In genomic region chr10:108348215-108348614, GRCh38 we compare ENCODE assay signal across 34 cellular contexts.
"Had no signal": no experiment of that assay in that cellular context is flagged by ENCODE, and none has a peak within 500 bp of the region (broad histone marks: within the 10 kb centered on the region; RNA-seq: fewer than 3 reads in every experiment).

No MANE protein-coding gene starts in this region.

- H3K4me1 ChIP-seq: body of pancreas, esophagus squamous epithelium, gastroesophageal sphincter, heart right ventricle had no signal

- H3K4me1 Mint-ChIP-seq: activated CD4-positive, alpha-beta memory T cell treated with anti-CD3 and anti-CD28 coated beads, Interleukin-2, amount 10 ng/mL, durations not matched to agents 7 days and 5 days; activated CD4-positive, alpha-beta T cell treated with anti-CD3 and anti-CD28 coated beads, Interleukin-2, amount 10 ng/mL, durations not matched to agents 7 days and 5 days; activated naive CD4-positive, alpha-beta T cell treated with anti-CD3 and anti-CD28 coated beads, Interleukin-2, amount 10 ng/mL, durations not matched to agents 7 days and 5 days; activated naive CD8-positive, alpha-beta T cell treated with anti-CD3 and anti-CD28 coated beads, Interleukin-2, amount 10 ng/mL, durations not matched to agents 7 days and 5 days had no signal

- H3K27me3 Mint-ChIP-seq: activated CD4-positive, alpha-beta memory T cell treated with anti-CD3 and anti-CD28 coated beads, Interleukin-2, amount 10 ng/mL, durations not matched to agents 7 days and 5 days; activated CD4-positive, alpha-beta T cell treated with anti-CD3 and anti-CD28 coated beads, Interleukin-2, amount 10 ng/mL, durations not matched to agents 7 days and 5 days; activated naive CD4-positive, alpha-beta T cell treated with anti-CD3 and anti-CD28 coated beads, Interleukin-2, amount 10 ng/mL, durations not matched to agents 7 days and 5 days; activated naive CD8-positive, alpha-beta T cell treated with anti-CD3 and anti-CD28 coated beads, Interleukin-2, amount 10 ng/mL, durations not matched to agents 7 days and 5 days; activated T-cell treated with anti-CD3 and anti-CD28 coated beads, Interleukin-2, amount 50 U/mL, for 24 hours had no signal

- H3K36me3 ChIP-seq: esophagus squamous epithelium, gastroesophageal sphincter, heart right ventricle had no signal

- H3K4me3 Mint-ChIP-seq: activated CD4-positive, alpha-beta memory T cell treated with anti-CD3 and anti-CD28 coated beads, Interleukin-2, amount 10 ng/mL, durations not matched to agents 7 days and 5 days; activated CD4-positive, alpha-beta T cell treated with anti-CD3 and anti-CD28 coated beads, Interleukin-2, amount 10 ng/mL, durations not matched to agents 7 days and 5 days; activated naive CD4-positive, alpha-beta T cell treated with anti-CD3 and anti-CD28 coated beads, Interleukin-2, amount 10 ng/mL, durations not matched to agents 7 days and 5 days; activated naive CD8-positive, alpha-beta T cell treated with anti-CD3 and anti-CD28 coated beads, Interleukin-2, amount 10 ng/mL, durations not matched to agents 7 days and 5 days; activated T-cell treated with anti-CD3 and anti-CD28 coated beads, Interleukin-2, amount 50 U/mL, for 24 hours; activated T-cell treated with anti-CD3 and anti-CD28 coated beads, Interleukin-2, amount 50 U/mL, for 72 hours; T-helper 2 cell treated with Interferon-gamma antibody and Interleukin-4, amounts not matched to agents 5 μg/mL and 100 μg/mL, for 36 hours; WTC11 had no signal

- H3K27me3 ChIP-seq: body of pancreas, esophagus squamous epithelium, gastroesophageal sphincter, heart right ventricle, hepatocyte had no signal

- H3K27ac ChIP-seq: body of pancreas, epithelial cell of prostate, esophagus squamous epithelium, gastroesophageal sphincter, heart right ventricle, hepatocyte, VCaP had no signal

- H3K27ac Mint-ChIP-seq: activated CD4-positive, alpha-beta memory T cell treated with anti-CD3 and anti-CD28 coated beads, Interleukin-2, amount 10 ng/mL, durations not matched to agents 7 days and 5 days; activated CD4-positive, alpha-beta T cell treated with anti-CD3 and anti-CD28 coated beads, Interleukin-2, amount 10 ng/mL, durations not matched to agents 7 days and 5 days; activated naive CD4-positive, alpha-beta T cell treated with anti-CD3 and anti-CD28 coated beads, Interleukin-2, amount 10 ng/mL, durations not matched to agents 7 days and 5 days; activated naive CD4-positive, alpha-beta T cell treated with anti-CD3 and anti-CD28 coated beads, Interleukin-2, amount 50 U/mL, for 72 hours; activated naive CD8-positive, alpha-beta T cell treated with anti-CD3 and anti-CD28 coated beads, Interleukin-2, amount 10 ng/mL, durations not matched to agents 7 days and 5 days; activated T-cell treated with anti-CD3 and anti-CD28 coated beads, Interleukin-2, amount 50 U/mL, for 24 hours; activated T-cell treated with anti-CD3 and anti-CD28 coated beads, Interleukin-2, amount 50 U/mL, for 72 hours; T-helper 2 cell treated with Interferon-gamma antibody and Interleukin-4, amounts not matched to agents 5 μg/mL and 100 μg/mL, for 36 hours; WTC11 had no signal

- H3K9me3 ChIP-seq: body of pancreas, esophagus squamous epithelium, gastroesophageal sphincter had no signal

- H3K36me3 Mint-ChIP-seq: activated naive CD4-positive, alpha-beta T cell treated with anti-CD3 and anti-CD28 coated beads, Interleukin-2, amount 10 ng/mL, durations not matched to agents 7 days and 5 days; activated naive CD4-positive, alpha-beta T cell treated with anti-CD3 and anti-CD28 coated beads, Interleukin-2, amount 50 U/mL, for 72 hours; activated naive CD8-positive, alpha-beta T cell treated with anti-CD3 and anti-CD28 coated beads, Interleukin-2, amount 10 ng/mL, durations not matched to agents 7 days and 5 days had no signal

- FAIRE-seq: colon, endometrium, endothelial cell of umbilical vein had no signal

- H3K4me3 ChIP-seq: body of pancreas, esophagus squamous epithelium, gastroesophageal sphincter, heart right ventricle, hepatocyte had no signal

- DNase-seq: activated CD4-positive, alpha-beta memory T cell treated with anti-CD3 and anti-CD28 coated beads, Interleukin-2, amount 10 ng/mL, durations not matched to agents 7 days and 5 days; activated CD4-positive, alpha-beta T cell treated with anti-CD3 and anti-CD28 coated beads for 1 hour; activated CD4-positive, alpha-beta T cell treated with anti-CD3 and anti-CD28 coated beads for 4 hours; activated CD4-positive, alpha-beta T cell treated with anti-CD3 and anti-CD28 coated beads, Interleukin-2, amount 10 ng/mL, durations not matched to agents 7 days and 5 days; activated CD4-positive, alpha-beta T cell treated with anti-CD3 and anti-CD28 coated beads, Interleukin-2, amount 50 U/mL, for 4 hours; activated CD8-positive, alpha-beta memory T cell treated with anti-CD3 and anti-CD28 coated beads, Interleukin-2, amount 50 U/mL, for 48 hours; activated gamma-delta T cell; activated naive CD4-positive, alpha-beta T cell; activated naive CD4-positive, alpha-beta T cell treated with anti-CD3 and anti-CD28 coated beads, Interleukin-2, amount 10 ng/mL, durations not matched to agents 7 days and 5 days; activated naive CD8-positive, alpha-beta T cell treated with anti-CD3 and anti-CD28 coated beads, Interleukin-2, amount 10 ng/mL, durations not matched to agents 7 days and 5 days; activated T-cell treated with anti-CD3 and anti-CD28 coated beads for 4 hours; activated T-cell treated with anti-CD3 and anti-CD28 coated beads, Interleukin-2, amount 50 U/mL, for 24 hours; activated T-cell treated with anti-CD3 and anti-CD28 coated beads, Interleukin-2, amount 50 U/mL, for 72 hours; amniotic stem cell; anterior cingulate cortex; body of pancreas; caudate nucleus; cortex of kidney; dermis blood vessel endothelial cell; effector CD8-positive, alpha-beta T cell; esophagus squamous epithelium; foreskin melanocyte; heart right ventricle; T1000 had no signal

- ATAC-seq: activated naive CD4-positive, alpha-beta T cell treated with anti-CD3 and anti-CD28 coated beads, Interleukin-2, amount 50 U/mL, for 72 hours; activated T-cell treated with anti-CD3 and anti-CD28 coated beads, Interleukin-2, amount 50 U/mL, for 72 hours; body of pancreas; gastroesophageal sphincter; heart right ventricle; WTC11 had no signal
